Comparison of ENCODE assay signal across 1 cellular context in the genomic region with DNA sequence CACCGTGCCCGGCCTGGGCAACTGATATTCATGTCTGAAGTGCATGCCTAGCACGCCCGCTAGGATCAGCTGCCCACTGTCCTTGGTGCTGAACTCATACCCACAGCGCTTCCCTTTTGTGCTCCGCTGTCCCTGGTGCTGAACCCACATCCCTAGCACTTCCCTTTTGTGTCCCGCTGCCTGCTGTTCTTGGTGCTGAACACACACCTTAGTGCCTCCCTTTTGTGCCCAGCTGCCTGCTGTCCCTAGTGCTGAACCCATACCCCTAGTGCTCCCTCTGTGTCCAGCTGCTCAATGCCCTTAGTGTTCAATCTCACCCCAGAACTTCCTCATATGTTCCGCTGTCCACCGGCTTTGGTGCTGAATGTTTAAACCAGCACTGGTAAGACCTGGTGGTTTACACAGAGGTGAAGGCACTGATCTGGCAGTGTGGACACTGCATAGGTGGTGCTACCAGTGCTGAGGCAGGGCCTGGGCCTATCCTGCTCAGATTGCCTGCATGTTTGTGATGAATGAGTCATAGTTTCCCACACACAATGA.
TF ChIP-seq lines count a peak whose summit lies in the region.

No MANE protein-coding gene starts in this region.

TF ChIP-seq in neural cell, 6 proteins besides CTCF, POLR2A, EP300 and RAD21 (continued from another document):
- no peak for TF ChIP-seq SMC3 (conservative IDR thresholded peaks at IDR 0.05; ENCODE audit: poor library complexity)
